1 cellular context compared by ENCODE assay signal in the genomic region with DNA sequence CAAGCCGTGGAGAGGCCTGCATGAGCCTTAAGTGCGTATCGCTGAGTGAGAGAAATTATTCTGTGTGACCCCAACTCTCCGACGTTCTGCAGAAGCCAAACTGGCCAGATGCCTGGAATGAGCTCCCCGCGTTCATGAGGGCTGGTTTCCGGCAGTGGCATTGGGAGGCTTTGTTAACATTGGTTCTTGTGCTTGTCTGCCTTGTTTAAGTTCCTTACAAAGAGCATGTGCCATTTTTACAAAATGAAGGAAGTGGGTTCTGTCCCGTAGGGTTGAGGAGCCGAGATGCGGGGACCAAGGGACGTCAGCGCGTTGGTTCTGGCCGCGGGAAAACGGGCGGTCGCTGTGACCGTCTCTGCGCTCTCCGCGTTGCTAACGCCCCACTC.
A peak's percentile ranks its signal among the peaks of the same experiment; 100 is the strongest.
TF ChIP-seq lines count a peak whose summit lies in the region.

No MANE protein-coding gene starts in this region.

TF ChIP-seq in HepG2, 621 proteins besides CTCF, POLR2A, EP300 and RAD21:
- TF ChIP-seq, protein P1, sequence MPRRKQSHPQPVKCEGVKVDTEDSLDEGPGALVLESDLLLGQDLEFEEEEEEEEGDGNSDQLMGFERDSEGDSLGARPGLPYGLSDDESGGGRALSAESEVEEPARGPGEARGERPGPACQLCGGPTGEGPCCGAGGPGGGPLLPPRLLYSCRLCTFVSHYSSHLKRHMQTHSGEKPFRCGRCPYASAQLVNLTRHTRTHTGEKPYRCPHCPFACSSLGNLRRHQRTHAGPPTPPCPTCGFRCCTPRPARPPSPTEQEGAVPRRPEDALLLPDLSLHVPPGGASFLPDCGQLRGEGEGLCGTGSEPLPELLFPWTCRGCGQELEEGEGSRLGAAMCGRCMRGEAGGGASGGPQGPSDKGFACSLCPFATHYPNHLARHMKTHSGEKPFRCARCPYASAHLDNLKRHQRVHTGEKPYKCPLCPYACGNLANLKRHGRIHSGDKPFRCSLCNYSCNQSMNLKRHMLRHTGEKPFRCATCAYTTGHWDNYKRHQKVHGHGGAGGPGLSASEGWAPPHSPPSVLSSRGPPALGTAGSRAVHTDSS (CRISPR knock-in tag; conservative IDR thresholded peaks at IDR 0.05) = no peak
- TF ChIP-seq, protein P2, sequence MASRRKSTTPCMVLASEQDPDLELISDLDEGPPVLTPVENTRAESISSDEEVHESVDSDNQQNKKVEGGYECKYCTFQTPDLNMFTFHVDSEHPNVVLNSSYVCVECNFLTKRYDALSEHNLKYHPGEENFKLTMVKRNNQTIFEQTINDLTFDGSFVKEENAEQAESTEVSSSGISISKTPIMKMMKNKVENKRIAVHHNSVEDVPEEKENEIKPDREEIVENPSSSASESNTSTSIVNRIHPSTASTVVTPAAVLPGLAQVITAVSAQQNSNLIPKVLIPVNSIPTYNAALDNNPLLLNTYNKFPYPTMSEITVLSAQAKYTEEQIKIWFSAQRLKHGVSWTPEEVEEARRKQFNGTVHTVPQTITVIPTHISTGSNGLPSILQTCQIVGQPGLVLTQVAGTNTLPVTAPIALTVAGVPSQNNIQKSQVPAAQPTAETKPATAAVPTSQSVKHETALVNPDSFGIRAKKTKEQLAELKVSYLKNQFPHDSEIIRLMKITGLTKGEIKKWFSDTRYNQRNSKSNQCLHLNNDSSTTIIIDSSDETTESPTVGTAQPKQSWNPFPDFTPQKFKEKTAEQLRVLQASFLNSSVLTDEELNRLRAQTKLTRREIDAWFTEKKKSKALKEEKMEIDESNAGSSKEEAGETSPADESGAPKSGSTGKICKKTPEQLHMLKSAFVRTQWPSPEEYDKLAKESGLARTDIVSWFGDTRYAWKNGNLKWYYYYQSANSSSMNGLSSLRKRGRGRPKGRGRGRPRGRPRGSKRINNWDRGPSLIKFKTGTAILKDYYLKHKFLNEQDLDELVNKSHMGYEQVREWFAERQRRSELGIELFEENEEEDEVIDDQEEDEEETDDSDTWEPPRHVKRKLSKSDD (CRISPR knock-in tag; IDR thresholded peaks at IDR 0.05; ENCODE audit: low read depth) = 0 out of 2 replicates have a peak, but pooled peaks have one; percentile 27
- TF ChIP-seq RBM22 (optimal IDR thresholded peaks at IDR 0.05; ENCODE audit: low read length) = peak; percentile 36
TF ChIP-seq in HepG2: peak in this region for 2.
